Comparison of ENCODE assay signal across 9 cellular contexts in the genomic region with DNA sequence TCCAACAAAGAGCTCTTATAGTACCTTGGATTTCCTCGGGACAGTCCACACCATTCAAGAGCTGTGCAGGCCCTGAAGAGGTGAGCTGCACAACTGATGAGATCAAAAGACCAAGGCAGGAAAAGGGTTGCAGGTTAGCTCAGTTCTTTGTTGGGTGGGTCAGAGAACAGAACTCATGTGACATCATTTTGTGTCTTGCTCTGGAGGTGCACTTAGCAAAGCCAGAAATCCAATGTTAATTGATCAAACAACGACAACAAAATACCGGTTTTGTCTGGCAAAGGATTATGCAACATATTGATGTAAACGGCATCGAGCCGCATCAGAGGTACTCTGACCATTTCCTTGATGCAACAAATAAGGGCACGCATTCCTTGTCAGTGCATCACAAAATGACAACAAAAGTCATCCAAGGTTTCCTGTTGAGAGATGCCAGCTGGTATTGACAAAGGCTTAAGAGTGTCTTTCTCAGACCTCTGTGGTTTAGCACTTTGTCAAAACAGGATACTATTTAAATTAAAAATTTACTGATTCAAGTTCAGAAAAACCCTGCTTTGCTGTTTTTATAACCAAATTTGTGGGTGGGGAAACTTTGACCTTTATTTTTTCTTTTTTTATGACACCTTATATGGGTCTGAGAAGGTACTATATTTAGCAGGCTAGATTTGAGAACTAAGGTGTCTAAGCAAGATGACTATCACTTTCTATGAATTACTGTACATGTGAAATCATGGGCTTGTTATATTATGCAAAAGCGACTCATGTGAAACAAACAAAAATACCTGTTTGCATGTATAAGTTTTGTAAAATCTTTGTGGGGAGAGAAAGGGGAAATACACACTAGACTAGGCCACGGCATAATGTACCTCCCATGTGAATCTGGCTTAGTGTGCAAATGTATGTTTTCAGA.
A peak's percentile ranks its signal among the peaks of the same experiment; 100 is the strongest.
DNase-seq lines count a peak whose midpoint lies in the region; ATAC-seq and TF ChIP-seq lines count a peak whose summit lies in the region.
"Had no signal": no experiment of that assay in that cellular context is flagged by ENCODE, and none has a peak within 500 bp of the region (broad histone marks: within the 10 kb centered on the region; RNA-seq: fewer than 3 reads in every experiment).

No MANE protein-coding gene starts in this region.

- no peaks in the 10 kb centered on the region for H3K79me1 ChIP-seq in mesendoderm (ENCODE audit: low read length)

- POLR2A ChIA-PET in CD4-positive, alpha-beta T cell (lab: Charles Lee): interaction anchor here (0.6 to 2.3 kb wide), 15 partner anchors 9 to 391 kb away, joined by 3 to 19 read pairs (median 5); no protein-coding TSS in a partner anchor

- H3K27me3 ChIP-seq in CD4-positive, alpha-beta T cell (ENCODE audit: control insufficient read depth, insufficient read depth, low read length): no peaks in the 10 kb centered on the region
- H3K27me3 ChIP-seq in mesendoderm (ENCODE audit: insufficient read depth, low read length, poor library complexity): no peaks in the 10 kb centered on the region
- H3K27me3 ChIP-seq: cardiac muscle cell had no signal

- no peak overlapping the region for H4K8ac ChIP-seq in mesendoderm (ENCODE audit: low read depth, low read length)

- peak in 6 of 10 experiments; percentile 14 to 62 (median 21) for DNase-seq in CD4-positive, alpha-beta T cell
- no peak for DNase-seq in activated naive CD8-positive, alpha-beta T cell treated with anti-CD3 and anti-CD28 coated beads, Interleukin-2, amount 50 U/mL, for 24 hours
- peak; percentile 61 for DNase-seq in stimulated activated naive B cell treated with anti-CD40 and anti-IgM and Interleukin-4, amounts not matched to agents 10 μg/mL and 1 μg/mL and 100 μg/mL, for 72 hours
- DNase-seq in omental fat pad (ENCODE audit: low spot score) (no peak), mesendoderm (no peak), islet precursor cell (no peak)

- no peaks in the 10 kb centered on the region for H3K4me1 ChIP-seq in mesendoderm (ENCODE audit: control insufficient read depth, low read depth, low read length)

- no peak overlapping the region for H3K18ac ChIP-seq in mesendoderm (ENCODE audit: low read length)

- intact Hi-C loops in CD4-positive, alpha-beta T cell (cut with DNase I, micrococcal nuclease): loop anchor here in 1 of 2 experiments (1.0 to 5.0 kb wide), 4 partner anchors 25 to 425 kb away; no protein-coding TSS in a partner anchor

- no peak overlapping the region for H2AK5ac ChIP-seq in mesendoderm (ENCODE audit: low read length)

- H2BK120ac ChIP-seq in mesendoderm (ENCODE audit: low read depth, low read length): no peak overlapping the region

- no peaks in the 10 kb centered on the region for H3K9me3 ChIP-seq in CD4-positive, alpha-beta T cell (ENCODE audit: control insufficient read depth, low read length)

- H4K5ac ChIP-seq in mesendoderm (ENCODE audit: low read length): no peak overlapping the region

- ATAC-seq in CD4-positive, alpha-beta T cell (ENCODE audit: poor library complexity): peak; percentile 77
- peak; percentile 92 for ATAC-seq in GM19455 (IDR thresholded peaks at IDR 0.05; ENCODE audit: unreplicated experiment)
- peak; percentile 93 for ATAC-seq in HG03442 (IDR thresholded peaks at IDR 0.05; ENCODE audit: unreplicated experiment)
- ATAC-seq in activated naive CD8-positive, alpha-beta T cell treated with anti-CD3 and anti-CD28 coated beads, Interleukin-2, amount 50 U/mL, for 24 hours: peak; percentile 59
- peak; percentile 73 to 78 for ATAC-seq in stimulated activated naive B cell treated with anti-CD40 and anti-IgM and Interleukin-4, amounts not matched to agents 10 μg/mL and 1 μg/mL and 100 μg/mL, for 72 hours (replicated peaks)
- no peak for ATAC-seq in omental fat pad (ENCODE audit: low FRiP score)

- peaks cover 66% of the 10 kb centered on the region for H3K36me3 Mint-ChIP-seq in CD4-positive, alpha-beta T cell (ENCODE audit: low read depth)
- peaks cover 58% of the 10 kb centered on the region for H3K36me3 Mint-ChIP-seq in activated naive CD8-positive, alpha-beta T cell treated with anti-CD3 and anti-CD28 coated beads, Interleukin-2, amount 50 U/mL, for 24 hours (ENCODE audit: low read depth)
- peaks cover 26 to 38% of the 10 kb centered on the region in 2 donors for H3K36me3 Mint-ChIP-seq in stimulated activated naive B cell treated with anti-CD40 and anti-IgM and Interleukin-4, amounts not matched to agents 10 μg/mL and 1 μg/mL and 100 μg/mL, for 72 hours

- peaks cover 2% of the 10 kb centered on the region for H3K9me3 Mint-ChIP-seq in CD4-positive, alpha-beta T cell
- H3K9me3 Mint-ChIP-seq in activated naive CD8-positive, alpha-beta T cell treated with anti-CD3 and anti-CD28 coated beads, Interleukin-2, amount 50 U/mL, for 24 hours: no peaks in the 10 kb centered on the region
- peaks cover 0 to 4% of the 10 kb centered on the region in 2 donors for H3K9me3 Mint-ChIP-seq in stimulated activated naive B cell treated with anti-CD40 and anti-IgM and Interleukin-4, amounts not matched to agents 10 μg/mL and 1 μg/mL and 100 μg/mL, for 72 hours

- peaks cover 86% of the 10 kb centered on the region for H3K4me1 Mint-ChIP-seq in CD4-positive, alpha-beta T cell (ENCODE audit: low read depth)
- peaks cover 97% of the 10 kb centered on the region for H3K4me1 Mint-ChIP-seq in activated naive CD8-positive, alpha-beta T cell treated with anti-CD3 and anti-CD28 coated beads, Interleukin-2, amount 50 U/mL, for 24 hours
- peaks cover 53 to 83% of the 10 kb centered on the region in 2 donors for H3K4me1 Mint-ChIP-seq in stimulated activated naive B cell treated with anti-CD40 and anti-IgM and Interleukin-4, amounts not matched to agents 10 μg/mL and 1 μg/mL and 100 μg/mL, for 72 hours

- H3K4me3 ChIP-seq in mesendoderm (ENCODE audit: low read length): no peak overlapping the region
- H3K4me3 ChIP-seq: cardiac muscle cell had no signal

- CTCF ChIA-PET in CD4-positive, alpha-beta T cell (lab: Charles Lee): interaction anchor here (1.6 kb wide), 1 partner anchor 17 kb away, joined by 4 read pairs; no protein-coding TSS in a partner anchor

- peak overlapping the region; percentile 86 for H3K27ac Mint-ChIP-seq in CD4-positive, alpha-beta T cell
- peak overlapping the region; percentile 88 for H3K27ac Mint-ChIP-seq in activated naive CD8-positive, alpha-beta T cell treated with anti-CD3 and anti-CD28 coated beads, Interleukin-2, amount 50 U/mL, for 24 hours
- peak overlapping the region; percentile 89 for H3K27ac Mint-ChIP-seq in stimulated activated naive B cell treated with anti-CD40 and anti-IgM and Interleukin-4, amounts not matched to agents 10 μg/mL and 1 μg/mL and 100 μg/mL, for 72 hours

- WGBS in mesendoderm (ENCODE audit: extremely low coverage, insufficient coverage, low lambda C conversion rate): no CpG with 5 or more reads among the region's 9 CpGs

- no peak overlapping the region for H2BK5ac ChIP-seq in mesendoderm (ENCODE audit: low read length)

- H3K23ac ChIP-seq in mesendoderm (ENCODE audit: low read length): no peak overlapping the region

- TF ChIP-seq CTCF in CD4-positive, alpha-beta T cell (IDR thresholded peaks at IDR 0.05): no peak
- TF ChIP-seq CTCF in omental fat pad (IDR thresholded peaks at IDR 0.05): no peak

- H3K4me3 Mint-ChIP-seq in CD4-positive, alpha-beta T cell: peak overlapping the region; percentile 69
- peak overlapping the region; percentile 44 for H3K4me3 Mint-ChIP-seq in activated naive CD8-positive, alpha-beta T cell treated with anti-CD3 and anti-CD28 coated beads, Interleukin-2, amount 50 U/mL, for 24 hours
- peak overlapping the region; percentile 44 to 50 for H3K4me3 Mint-ChIP-seq in stimulated activated naive B cell treated with anti-CD40 and anti-IgM and Interleukin-4, amounts not matched to agents 10 μg/mL and 1 μg/mL and 100 μg/mL, for 72 hours

- H2BK15ac ChIP-seq in mesendoderm (replicated peaks; ENCODE audit: low read depth): no peak overlapping the region

- no peak overlapping the region for H3K4ac ChIP-seq in mesendoderm (ENCODE audit: low read depth, low read length)

- H3K36me3 ChIP-seq in mesendoderm (ENCODE audit: control insufficient read depth, insufficient read depth, low read length): no peaks in the 10 kb centered on the region
- H3K36me3 ChIP-seq: cardiac muscle cell had no signal

- H3K9ac ChIP-seq in mesendoderm (ENCODE audit: low read length): no peak overlapping the region

- peak overlapping the region; percentile 57 for H3K27ac ChIP-seq in CD4-positive, alpha-beta T cell (ENCODE audit: low read depth, low read length)
- H3K27ac ChIP-seq in mesendoderm (ENCODE audit: low read depth, low read length): no peak overlapping the region
- H3K27ac ChIP-seq: cardiac muscle cell had no signal

- no peak overlapping the region for H3K56ac ChIP-seq in mesendoderm (ENCODE audit: low read length)

- no peaks in the 10 kb centered on the region for H3K27me3 Mint-ChIP-seq in CD4-positive, alpha-beta T cell
- H3K27me3 Mint-ChIP-seq in activated naive CD8-positive, alpha-beta T cell treated with anti-CD3 and anti-CD28 coated beads, Interleukin-2, amount 50 U/mL, for 24 hours: no peaks in the 10 kb centered on the region
- H3K27me3 Mint-ChIP-seq in stimulated activated naive B cell treated with anti-CD40 and anti-IgM and Interleukin-4, amounts not matched to agents 10 μg/mL and 1 μg/mL and 100 μg/mL, for 72 hours: no peaks in the 10 kb centered on the region

- H3K79me2 ChIP-seq in mesendoderm (ENCODE audit: control insufficient read depth, insufficient read depth, low read length): no peaks in the 10 kb centered on the region

- no peak overlapping the region for H3K4me2 ChIP-seq in mesendoderm (ENCODE audit: low read length)

Comparison
In these comparisons a context has a peak if more than half of its experiments do, and no peak if none do; other contexts are left out.
1. DNase-seq: peak in CD4-positive, alpha-beta T cell (6 of 10) and stimulated activated naive B cell treated with anti-CD40 and anti-IgM and Interleukin-4, amounts not matched to agents 10 μg/mL and 1 μg/mL and 100 μg/mL, for 72 hours (single experiment); none in activated naive CD8-positive, alpha-beta T cell treated with anti-CD3 and anti-CD28 coated beads, Interleukin-2, amount 50 U/mL, for 24 hours (single experiment), omental fat pad (single experiment), mesendoderm (single experiment) and islet precursor cell (single experiment).
2. Peak in every context shown above with its lines, with median percentiles within 50 percentile points of each other: H3K27ac Mint-ChIP-seq and H3K4me3 Mint-ChIP-seq.